In genomic region chr3:111610612-111611054, GRCh38 we compare ENCODE assay signal across 10 cellular contexts. TPM values are rescaled to one million over a fixed set of nuclear protein-coding genes. Genes with fewer than 3 reads are reported as not detected.
DNase-seq lines count a peak whose midpoint lies in the region; ATAC-seq and TF ChIP-seq lines count a peak whose summit lies in the region.
"Had no signal": no experiment of that assay in that cellular context is flagged by ENCODE, and none has a peak within 500 bp of the region (broad histone marks: within the 10 kb centered on the region; RNA-seq: fewer than 3 reads in every experiment).

No MANE protein-coding gene starts in this region.

- H3K4me1 Mint-ChIP-seq in activated CD4-positive, alpha-beta memory T cell treated with anti-CD3 and anti-CD28 coated beads, Interleukin-2, amount 10 ng/mL, durations not matched to agents 7 days and 5 days, result peaks cover 95% of the 10 kb centered on the region
- H3K4me1 Mint-ChIP-seq in chondrocyte (ENCODE audit: low read depth), result no peaks in the 10 kb centered on the region

- peaks cover 4% of the 10 kb centered on the region for H3K9me3 Mint-ChIP-seq in activated CD4-positive, alpha-beta memory T cell treated with anti-CD3 and anti-CD28 coated beads, Interleukin-2, amount 10 ng/mL, durations not matched to agents 7 days and 5 days
- no peaks in the 10 kb centered on the region for H3K9me3 Mint-ChIP-seq in chondrocyte (ENCODE audit: low read depth)

- POLR2A ChIA-PET in activated CD4-positive, alpha-beta memory T cell treated with anti-CD3 and anti-CD28 coated beads, Interleukin-2, amount 10 ng/mL, durations not matched to agents 7 days and 5 days (lab: Charles Lee), result interaction anchor here (0.8 to 2.4 kb wide), 12 partner anchors 9 to 369 kb away, joined by 3 to 45 read pairs (median 6); partner anchors contain the start of genes CD96 and ZBED2

- DNase-seq in activated CD4-positive, CD25-positive, alpha-beta regulatory T cell treated with anti-CD3 and anti-CD28 coated beads, Interleukin-2, amount 50 U/mL, for 72 hours, result no peak
- no peak for DNase-seq in activated CD4-positive, alpha-beta memory T cell treated with anti-CD3 and anti-CD28 coated beads, Interleukin-2, amount 10 ng/mL, durations not matched to agents 7 days and 5 days
- DNase-seq in stimulated activated naive CD4-positive, alpha-beta T cell treated with Interleukin-2 at 50 U/mL for 16 hours (lab: John Stamatoyannopoulos, UW), result peak; percentile 9
- no peak for DNase-seq in chondrocyte (ENCODE audit: low spot score)
- no peak for DNase-seq in NCI-H2227 treated with DMSO at 0.1 percent for 48 hours (lab: John Stamatoyannopoulos, UW)
- DNase-seq: occipital lobe had no signal

- H3K27ac Mint-ChIP-seq in activated CD4-positive, alpha-beta memory T cell treated with anti-CD3 and anti-CD28 coated beads, Interleukin-2, amount 10 ng/mL, durations not matched to agents 7 days and 5 days, result peak overlapping the region; percentile 95
- no peak overlapping the region for H3K27ac Mint-ChIP-seq in chondrocyte (ENCODE audit: unreplicated experiment)

- CTCF ChIA-PET in activated CD4-positive, alpha-beta memory T cell treated with anti-CD3 and anti-CD28 coated beads, Interleukin-2, amount 10 ng/mL, durations not matched to agents 7 days and 5 days (lab: Charles Lee), result interaction anchor here (1.1 to 2.2 kb wide), 5 partner anchors 16 to 81 kb away, joined by 3 to 7 read pairs (median 6); partner anchors contain the start of gene ZBED2

- no peak for TF ChIP-seq CTCF in chondrocyte (IDR thresholded peaks at IDR 0.05)

- peak overlapping the region; percentile 45 for H3K4me3 Mint-ChIP-seq in activated CD4-positive, alpha-beta memory T cell treated with anti-CD3 and anti-CD28 coated beads, Interleukin-2, amount 10 ng/mL, durations not matched to agents 7 days and 5 days
- H3K4me3 Mint-ChIP-seq in chondrocyte (ENCODE audit: unreplicated experiment), result no peak overlapping the region

- no peaks in the 10 kb centered on the region for H3K27me3 Mint-ChIP-seq in activated CD4-positive, alpha-beta memory T cell treated with anti-CD3 and anti-CD28 coated beads, Interleukin-2, amount 10 ng/mL, durations not matched to agents 7 days and 5 days
- peaks cover 6% of the 10 kb centered on the region for H3K27me3 Mint-ChIP-seq in chondrocyte (ENCODE audit: low read depth)

- H3K36me3 Mint-ChIP-seq in activated CD4-positive, alpha-beta memory T cell treated with anti-CD3 and anti-CD28 coated beads, Interleukin-2, amount 10 ng/mL, durations not matched to agents 7 days and 5 days (ENCODE audit: low read depth), result peaks cover 90% of the 10 kb centered on the region
- no peaks in the 10 kb centered on the region for H3K36me3 Mint-ChIP-seq in chondrocyte (ENCODE audit: low read depth)

- ATAC-seq in activated CD4-positive, CD25-positive, alpha-beta regulatory T cell treated with anti-CD3 and anti-CD28 coated beads, Interleukin-2, amount 50 U/mL, for 24 hours, result peak; percentile 15 to 29
- peak; percentile 31 for ATAC-seq in HG03354 (IDR thresholded peaks at IDR 0.05; ENCODE audit: poor library complexity, severe bottlenecking, unreplicated experiment)
- ATAC-seq in HG03025 (IDR thresholded peaks at IDR 0.05; ENCODE audit: low FRiP score, unreplicated experiment), result no peak

RNA-seq across cellular contexts. Expression of gene ZBED2, which starts 15.5 kb away (rescaled TPM):
- total RNA-seq in activated CD4-positive, alpha-beta memory T cell treated with anti-CD3 and anti-CD28 coated beads, Interleukin-2, amount 10 ng/mL, durations not matched to agents 7 days and 5 days, result 10 to 100 TPM; 36.6 to 38.7 TPM
- not detected in 3 replicates for total RNA-seq in chondrocyte
- total RNA-seq: occipital lobe, subcutaneous adipose tissue had no signal

Comparison
In these comparisons a context has a peak if more than half of its experiments do, and no peak if none do; other contexts are left out.
1. RNA of gene ZBED2, which starts 15.5 kb away (total RNA-seq): 36.6 to 38.7 TPM in activated CD4-positive, alpha-beta memory T cell treated with anti-CD3 and anti-CD28 coated beads, Interleukin-2, amount 10 ng/mL, durations not matched to agents 7 days and 5 days; not detected in chondrocyte; every median in the first group is over 10 times any median in the second.